ENCODE assay signal across 13 cellular contexts in genomic region chr11:95792200-95792599, GRCh38. TPM values are rescaled to one million over a fixed set of nuclear protein-coding genes. Genes with fewer than 3 reads are reported as not detected.
DNase-seq lines count a peak whose midpoint lies in the region; ATAC-seq, FAIRE-seq and TF ChIP-seq lines count a peak whose summit lies in the region.
"Had no signal": no experiment of that assay in that cellular context is flagged by ENCODE, and none has a peak within 500 bp of the region (broad histone marks: within the 10 kb centered on the region; RNA-seq: fewer than 3 reads in every experiment).

No MANE protein-coding gene starts in this region.

- no peak for ATAC-seq in central memory CD8-positive, alpha-beta T cell (replicated peaks; ENCODE audit: extremely low read depth, poor library complexity, severe bottlenecking)
- ATAC-seq in HG02970 (IDR thresholded peaks at IDR 0.05; ENCODE audit: low FRiP score, unreplicated experiment) (no peak), GM21786 (IDR thresholded peaks at IDR 0.05; ENCODE audit: unreplicated experiment) (no peak)
- ATAC-seq: left ventricle myocardium superior had no signal

- H3K27me3 Mint-ChIP-seq in central memory CD8-positive, alpha-beta T cell: no peaks in the 10 kb centered on the region
- no peaks in the 10 kb centered on the region for H3K27me3 Mint-ChIP-seq in nephron (ENCODE audit: low read depth)

- no peaks in the 10 kb centered on the region for H3K9me3 Mint-ChIP-seq in central memory CD8-positive, alpha-beta T cell
- no peaks in the 10 kb centered on the region for H3K9me3 Mint-ChIP-seq in nephron

- no peaks in the 10 kb centered on the region for H3K9me2 ChIP-seq in Karpas-422 (replicated peaks; ENCODE audit: insufficient read depth, low read length)

- peak overlapping the region; percentile 73 for H3K4me3 ChIP-seq in Karpas-422 (ENCODE audit: low read length)

- FAIRE-seq in GM12891 (lab: Jason Lieb, UNC): no peak

- H3K4me1 ChIP-seq in ES-I3 (ENCODE audit: insufficient read depth, low read length) (no peaks in the 10 kb centered on the region; the same call in 1 of the 2 replicates), Karpas-422 (ENCODE audit: low read length) (peaks cover 41% of the 10 kb centered on the region)

- H3K9ac ChIP-seq in ES-I3 (ENCODE audit: low read depth, low read length): 0 out of 2 replicates have a peak overlapping the region, but pooled peaks have one; percentile 81
- peak overlapping the region; percentile 90 for H3K9ac ChIP-seq in Karpas-422 (ENCODE audit: low read length)

- peaks cover 30% of the 10 kb centered on the region for H3K36me3 Mint-ChIP-seq in central memory CD8-positive, alpha-beta T cell (ENCODE audit: insufficient read depth)
- H3K36me3 Mint-ChIP-seq in nephron (ENCODE audit: low read depth): peaks cover 8% of the 10 kb centered on the region

- H3K27me3 ChIP-seq in Karpas-422 (ENCODE audit: low read length): no peaks in the 10 kb centered on the region
- H3K27me3 ChIP-seq: esophagus muscularis mucosa had no signal

- H3K79me2 ChIP-seq in Karpas-422 (ENCODE audit: low read length): peaks cover 89% of the 10 kb centered on the region

- TF ChIP-seq CTCF in nephron (IDR thresholded peaks at IDR 0.05; ENCODE audit: unreplicated experiment in 3 of 3): no peak

- TF ChIP-seq POLR2A in GM12891 (IDR thresholded peaks at IDR 0.05; ENCODE audit: low read depth, low read length): no peak

- H3K36me3 ChIP-seq in ES-I3 (ENCODE audit: insufficient read depth, low read length) (no peaks in the 10 kb centered on the region), Karpas-422 (ENCODE audit: insufficient read depth, low read length) (peaks cover 29% of the 10 kb centered on the region)

- peak overlapping the region; percentile 100 for H3K27ac Mint-ChIP-seq in central memory CD8-positive, alpha-beta T cell (ENCODE audit: low read depth)
- H3K27ac Mint-ChIP-seq in nephron: peak overlapping the region in 2 of 3 experiments; percentile 100

- H3K4me3 Mint-ChIP-seq in central memory CD8-positive, alpha-beta T cell: peak overlapping the region; percentile 98
- peak overlapping the region; percentile 99 to 100 (median 100) for H3K4me3 Mint-ChIP-seq in nephron

- H3K9me3 ChIP-seq in ES-I3 (ENCODE audit: control insufficient read depth, insufficient read depth, low read length) (no peaks in the 10 kb centered on the region), Karpas-422 (ENCODE audit: low read length) (no peaks in the 10 kb centered on the region)
- H3K9me3 ChIP-seq: esophagus muscularis mucosa, thoracic aorta had no signal

- peaks cover 20% of the 10 kb centered on the region for H4K20me1 ChIP-seq in Karpas-422 (ENCODE audit: insufficient read depth, low read depth, low read length)

- H2AFZ ChIP-seq in Karpas-422 (ENCODE audit: low read length): no peak overlapping the region

- peaks cover 48% of the 10 kb centered on the region for H3K4me1 Mint-ChIP-seq in central memory CD8-positive, alpha-beta T cell
- H3K4me1 Mint-ChIP-seq in nephron: peaks cover 45% of the 10 kb centered on the region

- peak overlapping the region; percentile 77 for H3K4me2 ChIP-seq in Karpas-422 (ENCODE audit: low read depth, low read length, poor library complexity, severe bottlenecking)

- DNase-seq in Karpas-422 (no peak), SKM-1 (lab: John Stamatoyannopoulos, UW; ENCODE audit: unreplicated experiment) (no peak), GM12891 (ENCODE audit: insufficient read length, low spot score) (no peak)
- no peak for DNase-seq in central memory CD8-positive, alpha-beta T cell (ENCODE audit: low spot score in 2 of 2)
- DNase-seq: activated effector memory CD4-positive, alpha-beta T cell treated with anti-CD3 and anti-CD28 coated beads, Interleukin-2, amount 50 U/mL, for 16 hours; left ventricle myocardium superior; NCI-H1694 treated with DMSO at 0.1 percent for 48 hours had no signal

- H3K27ac ChIP-seq in Karpas-422 (ENCODE audit: low read length): no peak overlapping the region
- H3K27ac ChIP-seq: thoracic aorta had no signal

TF ChIP-seq in GM12891, 5 proteins besides CTCF, POLR2A, EP300 and RAD21:
- TF ChIP-seq TAF1 (IDR thresholded peaks at IDR 0.05; ENCODE audit: low read depth, low read length) (no peak), PAX5 (IDR thresholded peaks at IDR 0.05; ENCODE audit: insufficient read depth, low read length, severe bottlenecking) (no peak), POU2F2 (IDR thresholded peaks at IDR 0.05; ENCODE audit: low read depth, low read length) (no peak), SPI1 (IDR thresholded peaks at IDR 0.05; ENCODE audit: low read depth, low read length) (no peak), POLR2AphosphoS5 (IDR thresholded peaks at IDR 0.05; ENCODE audit: low read depth, low read length) (no peak)

RNA-seq across cellular contexts. Expression of gene CEP57, which starts 1.9 kb away (rescaled TPM):
- 140 and 190 TPM in 2 replicates for total RNA-seq in Karpas-422 (2014; rRNA removed; shearing (Covaris generic); ENCODE audit: low replicate concordance)
- polyA plus RNA-seq in GM12891 (2012; ENCODE audit: low read depth, missing spikeins): 34.2 TPM

RNA-seq across cellular contexts. Expression of gene FAM76B, which starts 2.6 kb away (rescaled TPM):
- 97.0 and 224 TPM in 2 replicates for total RNA-seq in Karpas-422 (2014; rRNA removed; shearing (Covaris generic); ENCODE audit: low replicate concordance)
- 19.0 TPM for polyA plus RNA-seq in GM12891 (2012; ENCODE audit: low read depth, missing spikeins)
